ENCODE assay signal across 28 cellular contexts in genomic region chr2:26732446-26732845, GRCh38. TPM values are rescaled to one million over a fixed set of nuclear protein-coding genes. Genes with fewer than 3 reads are reported as not detected.
"Had no signal": no experiment of that assay in that cellular context is flagged by ENCODE, and none has a peak within 500 bp of the region (broad histone marks: within the 10 kb centered on the region; RNA-seq: fewer than 3 reads in every experiment).

No MANE protein-coding gene starts in this region.

- H3K4me3 ChIP-seq: Peyer's patch had no signal

- H3K27me3 Mint-ChIP-seq: brain had no signal

- H3K4me3 Mint-ChIP-seq: activated CD4-positive, alpha-beta T cell treated with anti-CD3 and anti-CD28 coated beads, Interleukin-2, amount 10 ng/mL, durations not matched to agents 24 days and 14 days; activated CD8-positive, alpha-beta T cell treated with anti-CD3 and anti-CD28 coated beads for 36 hours; activated naive CD4-positive, alpha-beta T cell treated with anti-CD3 and anti-CD28 coated beads for 36 hours; activated T-cell treated with anti-CD3 and anti-CD28 coated beads, Interleukin-2, amount 50 U/mL, for 24 hours; brain; T-helper 1 cell treated with Interleukin-12 subunit alpha and Interleukin-12 subunit beta and Interleukin-4 antibody, amounts not matched to agents 30 μg/mL and 1 μg/mL, for 36 hours; T-helper 2 cell treated with Interferon-gamma antibody and Interleukin-4, amounts not matched to agents 5 μg/mL and 100 μg/mL, for 36 hours had no signal

- H3K27ac Mint-ChIP-seq: activated CD4-positive, alpha-beta T cell treated with anti-CD3 and anti-CD28 coated beads, Interleukin-2, amount 10 ng/mL, durations not matched to agents 24 days and 14 days; activated CD8-positive, alpha-beta T cell treated with anti-CD3 and anti-CD28 coated beads for 36 hours; activated naive CD4-positive, alpha-beta T cell treated with anti-CD3 and anti-CD28 coated beads for 36 hours; activated naive CD4-positive, alpha-beta T cell treated with anti-CD3 and anti-CD28 coated beads, Interleukin-2, amount 50 U/mL, for 72 hours; activated T-cell treated with anti-CD3 and anti-CD28 coated beads, Interleukin-2, amount 50 U/mL, for 24 hours; T-helper 1 cell treated with Interleukin-12 subunit alpha and Interleukin-12 subunit beta and Interleukin-4 antibody, amounts not matched to agents 30 μg/mL and 1 μg/mL, for 36 hours; T-helper 2 cell treated with Interferon-gamma antibody and Interleukin-4, amounts not matched to agents 5 μg/mL and 100 μg/mL, for 36 hours had no signal

- H3K36me3 ChIP-seq: Peyer's patch had no signal

- H3K36me3 Mint-ChIP-seq: activated naive CD4-positive, alpha-beta T cell treated with anti-CD3 and anti-CD28 coated beads, Interleukin-2, amount 50 U/mL, for 72 hours; brain had no signal

- H3K27ac ChIP-seq: Peyer's patch had no signal

- H3K4me1 ChIP-seq: Peyer's patch had no signal

- H3K9me3 Mint-ChIP-seq: activated CD4-positive, alpha-beta T cell treated with anti-CD3 and anti-CD28 coated beads, Interleukin-2, amount 10 ng/mL, durations not matched to agents 24 days and 14 days; activated CD8-positive, alpha-beta T cell treated with anti-CD3 and anti-CD28 coated beads for 36 hours; activated naive CD4-positive, alpha-beta T cell treated with anti-CD3 and anti-CD28 coated beads for 36 hours; activated naive CD4-positive, alpha-beta T cell treated with anti-CD3 and anti-CD28 coated beads, Interleukin-2, amount 50 U/mL, for 72 hours; activated T-cell treated with anti-CD3 and anti-CD28 coated beads, Interleukin-2, amount 50 U/mL, for 24 hours; T-helper 1 cell treated with Interleukin-12 subunit alpha and Interleukin-12 subunit beta and Interleukin-4 antibody, amounts not matched to agents 30 μg/mL and 1 μg/mL, for 36 hours; T-helper 2 cell treated with Interferon-gamma antibody and Interleukin-4, amounts not matched to agents 5 μg/mL and 100 μg/mL, for 36 hours had no signal

- FAIRE-seq: bronchial epithelial cell, colon, TTC549 had no signal

- H3K9me3 ChIP-seq: Peyer's patch had no signal

- H3K27me3 ChIP-seq: Peyer's patch had no signal

- H3K4me1 Mint-ChIP-seq: activated CD4-positive, alpha-beta T cell treated with anti-CD3 and anti-CD28 coated beads, Interleukin-2, amount 10 ng/mL, durations not matched to agents 24 days and 14 days had no signal

- ATAC-seq: activated CD8-positive, alpha-beta T cell treated with anti-CD3 and anti-CD28 coated beads for 36 hours; activated naive CD4-positive, alpha-beta T cell treated with anti-CD3 and anti-CD28 coated beads, Interleukin-2, amount 50 U/mL, for 72 hours had no signal

- DNase-seq: activated CD4-positive, alpha-beta T cell treated with anti-CD3 and anti-CD28 coated beads, Interleukin-2, amount 10 ng/mL, durations not matched to agents 24 days and 14 days; activated CD4-positive, alpha-beta T cell treated with anti-CD3 and anti-CD28 coated beads, Interleukin-2, amount 50 U/mL, for 4 hours; activated CD8-positive, alpha-beta T cell treated with anti-CD3 and anti-CD28 coated beads for 36 hours; activated gamma-delta T cell treated with Interleukin-2 at 50 U/mL for 16 hours; activated naive CD4-positive, alpha-beta T cell treated with anti-CD3 and anti-CD28 coated beads for 36 hours; activated T-cell treated with anti-CD3 and anti-CD28 coated beads, Interleukin-2, amount 50 U/mL, for 24 hours; anterior cingulate cortex; caudate nucleus; cerebellar nuclear complex; NCI-H1105 treated with DMSO at 0.1 percent for 48 hours; NCI-H1436 treated with DMSO at 0.1 percent for 48 hours; NCI-H1694 treated with DMSO at 0.1 percent for 48 hours; NCI-H2029; NCI-H345; NCI-H524 treated with DMSO at 0.1 percent for 48 hours; Peyer's patch; RPMI8226; SHP77 treated with DMSO at 0.1 percent for 48 hours had no signal

RNA-seq across cellular contexts. Expression of gene KCNK3, which starts 39.9 kb away (rescaled TPM):
- total RNA-seq: activated CD4-positive, alpha-beta T cell treated with anti-CD3 and anti-CD28 coated beads, Interleukin-2, amount 10 ng/mL, durations not matched to agents 24 days and 14 days; activated CD8-positive, alpha-beta memory T cell treated with anti-CD3 and anti-CD28 coated beads for 36 hours; activated CD8-positive, alpha-beta T cell treated with anti-CD3 and anti-CD28 coated beads for 36 hours; activated naive CD4-positive, alpha-beta T cell treated with anti-CD3 and anti-CD28 coated beads for 36 hours; activated naive CD4-positive, alpha-beta T cell treated with anti-CD3 and anti-CD28 coated beads, Interleukin-2, amount 50 U/mL, for 72 hours; bronchial epithelial cell; MCF 10A; SK-MEL-5 had no signal

RNA-seq across cellular contexts. Expression of gene CENPA, which starts 53.4 kb away (rescaled TPM):
- total RNA-seq: bronchial epithelial cell had no signal
